ENCODE assay signal across 1 cellular context in genomic region chr1:71080782-71081696, GRCh38.
TF ChIP-seq lines count a peak whose summit lies in the region.

ZRANB2 (minus strand) TSS chr1:71081035; CDS start chr1:71080995, 40 bp downstream.

TF ChIP-seq in HepG2, 621 proteins besides CTCF, POLR2A, EP300 and RAD21 (continued from another document):
- TF ChIP-seq GTF2F1 (IDR thresholded peaks at IDR 0.05; ENCODE audit: low read length) (peak; percentile 39; the same call in 1 of the 2 replicates), HOXA5 (CRISPR knock-in tag; IDR thresholded peaks at IDR 0.05) (no peak), KLF6 (CRISPR knock-in tag; IDR thresholded peaks at IDR 0.05) (0 out of 2 replicates have a peak, but pooled peaks have one; percentile 31), ELF3 (CRISPR knock-in tag; IDR thresholded peaks at IDR 0.05) (peak; percentile 95), SOX6 (IDR thresholded peaks at IDR 0.05) (no peak), SOX6 (CRISPR knock-in tag; IDR thresholded peaks at IDR 0.05) (no peak; the same call in none of the 2 replicates), MYC (CRISPR knock-in tag; IDR thresholded peaks at IDR 0.05; ENCODE audit: borderline replicate concordance) (peak; percentile 39; the same call in 1 of the 2 replicates), ZNF644 (CRISPR knock-in tag; IDR thresholded peaks at IDR 0.05; ENCODE audit: low read depth) (no peak), HOXA3 (CRISPR knock-in tag; IDR thresholded peaks at IDR 0.05) (peak; percentile 65), HMGXB4 (CRISPR knock-in tag; IDR thresholded peaks at IDR 0.05; ENCODE audit: borderline replicate concordance in 1 of 2, low read depth in 1 of 2) (peak; percentile 81 to 82), CREM (IDR thresholded peaks at IDR 0.05) (peak; percentile 76), CREM (CRISPR knock-in tag; IDR thresholded peaks at IDR 0.05) (no peak), MTF1 (CRISPR knock-in tag; IDR thresholded peaks at IDR 0.05) (no peak), EHMT2 (IDR thresholded peaks at IDR 0.05; ENCODE audit: borderline replicate concordance, low read depth, low read length) (peak; percentile 71; the same call in 1 of the 2 replicates), KLF12 (CRISPR knock-in tag; IDR thresholded peaks at IDR 0.05; ENCODE audit: borderline replicate concordance) (peak; percentile 80; the same call in 1 of the 2 replicates), CHD4 (IDR thresholded peaks at IDR 0.05; ENCODE audit: borderline replicate concordance, low read length) (no peak), ATF1 (CRISPR knock-in tag; IDR thresholded peaks at IDR 0.05) (peak; percentile 74), DMAP1 (CRISPR knock-in tag; IDR thresholded peaks at IDR 0.05) (peak; percentile 86), KDM3A (CRISPR knock-in tag; IDR thresholded peaks at IDR 0.05; ENCODE audit: low read depth) (peak; percentile 69; the same call in 1 of the 2 replicates), HDAC1 (CRISPR knock-in tag; IDR thresholded peaks at IDR 0.05) (peak; percentile 77; the same call in 1 of the 2 replicates), ZNF350 (CRISPR knock-in tag; IDR thresholded peaks at IDR 0.05; ENCODE audit: borderline replicate concordance, low read depth) (peak; percentile 56; the same call in 1 of the 2 replicates), SP2 (CRISPR knock-in tag; IDR thresholded peaks at IDR 0.05) (peak; percentile 27; the same call in 1 of the 2 replicates), ZNF224 (CRISPR knock-in tag; IDR thresholded peaks at IDR 0.05) (no peak), NPAS2 (CRISPR knock-in tag; IDR thresholded peaks at IDR 0.05; ENCODE audit: borderline replicate concordance) (no peak), KDM6A (CRISPR knock-in tag; IDR thresholded peaks at IDR 0.05; ENCODE audit: low read depth) (no peak), ARID5B (CRISPR knock-in tag; IDR thresholded peaks at IDR 0.05) (peak; percentile 47; the same call in 1 of the 2 replicates), GTF3A (CRISPR knock-in tag; conservative IDR thresholded peaks at IDR 0.05) (no peak), TFAP4 (IDR thresholded peaks at IDR 0.05; ENCODE audit: borderline replicate concordance, low read depth) (peak; percentile 14; the same call in 1 of the 2 replicates), ZNF839 (CRISPR knock-in tag; IDR thresholded peaks at IDR 0.05; ENCODE audit: borderline replicate concordance) (no peak)
- TF ChIP-seq, protein P1, sequence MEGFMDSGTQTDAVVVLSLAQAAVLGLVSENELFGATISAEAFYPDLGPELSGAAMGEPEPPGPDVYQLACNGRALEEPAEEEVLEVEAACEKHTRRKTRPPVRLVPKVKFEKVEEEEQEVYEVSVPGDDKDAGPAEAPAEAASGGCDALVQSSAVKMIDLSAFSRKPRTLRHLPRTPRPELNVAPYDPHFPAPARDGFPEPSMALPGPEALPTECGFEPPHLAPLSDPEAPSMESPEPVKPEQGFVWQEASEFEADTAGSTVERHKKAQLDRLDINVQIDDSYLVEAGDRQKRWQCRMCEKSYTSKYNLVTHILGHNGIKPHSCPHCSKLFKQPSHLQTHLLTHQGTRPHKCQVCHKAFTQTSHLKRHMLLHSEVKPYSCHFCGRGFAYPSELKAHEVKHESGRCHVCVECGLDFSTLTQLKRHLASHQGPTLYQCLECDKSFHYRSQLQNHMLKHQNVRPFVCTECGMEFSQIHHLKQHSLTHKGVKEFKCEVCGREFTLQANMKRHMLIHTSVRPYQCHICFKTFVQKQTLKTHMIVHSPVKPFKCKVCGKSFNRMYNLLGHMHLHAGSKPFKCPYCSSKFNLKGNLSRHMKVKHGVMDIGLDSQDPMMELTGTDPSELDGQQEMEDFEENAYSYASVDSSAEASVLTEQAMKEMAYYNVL (CRISPR knock-in tag; IDR thresholded peaks at IDR 0.05; ENCODE audit: borderline replicate concordance): no peak
- TF ChIP-seq, protein P2, sequence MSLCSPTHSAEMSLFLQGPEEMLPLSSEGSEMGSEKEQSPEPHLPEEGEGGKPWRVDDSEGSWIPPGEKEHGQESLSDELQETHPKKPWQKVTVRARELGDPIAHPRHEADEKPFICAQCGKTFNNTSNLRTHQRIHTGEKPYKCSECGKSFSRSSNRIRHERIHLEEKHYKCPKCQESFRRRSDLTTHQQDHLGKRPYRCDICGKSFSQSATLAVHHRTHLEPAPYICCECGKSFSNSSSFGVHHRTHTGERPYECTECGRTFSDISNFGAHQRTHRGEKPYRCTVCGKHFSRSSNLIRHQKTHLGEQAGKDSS (CRISPR knock-in tag; IDR thresholded peaks at IDR 0.05; ENCODE audit: borderline replicate concordance, low read depth): no peak
- TF ChIP-seq, protein P3, sequence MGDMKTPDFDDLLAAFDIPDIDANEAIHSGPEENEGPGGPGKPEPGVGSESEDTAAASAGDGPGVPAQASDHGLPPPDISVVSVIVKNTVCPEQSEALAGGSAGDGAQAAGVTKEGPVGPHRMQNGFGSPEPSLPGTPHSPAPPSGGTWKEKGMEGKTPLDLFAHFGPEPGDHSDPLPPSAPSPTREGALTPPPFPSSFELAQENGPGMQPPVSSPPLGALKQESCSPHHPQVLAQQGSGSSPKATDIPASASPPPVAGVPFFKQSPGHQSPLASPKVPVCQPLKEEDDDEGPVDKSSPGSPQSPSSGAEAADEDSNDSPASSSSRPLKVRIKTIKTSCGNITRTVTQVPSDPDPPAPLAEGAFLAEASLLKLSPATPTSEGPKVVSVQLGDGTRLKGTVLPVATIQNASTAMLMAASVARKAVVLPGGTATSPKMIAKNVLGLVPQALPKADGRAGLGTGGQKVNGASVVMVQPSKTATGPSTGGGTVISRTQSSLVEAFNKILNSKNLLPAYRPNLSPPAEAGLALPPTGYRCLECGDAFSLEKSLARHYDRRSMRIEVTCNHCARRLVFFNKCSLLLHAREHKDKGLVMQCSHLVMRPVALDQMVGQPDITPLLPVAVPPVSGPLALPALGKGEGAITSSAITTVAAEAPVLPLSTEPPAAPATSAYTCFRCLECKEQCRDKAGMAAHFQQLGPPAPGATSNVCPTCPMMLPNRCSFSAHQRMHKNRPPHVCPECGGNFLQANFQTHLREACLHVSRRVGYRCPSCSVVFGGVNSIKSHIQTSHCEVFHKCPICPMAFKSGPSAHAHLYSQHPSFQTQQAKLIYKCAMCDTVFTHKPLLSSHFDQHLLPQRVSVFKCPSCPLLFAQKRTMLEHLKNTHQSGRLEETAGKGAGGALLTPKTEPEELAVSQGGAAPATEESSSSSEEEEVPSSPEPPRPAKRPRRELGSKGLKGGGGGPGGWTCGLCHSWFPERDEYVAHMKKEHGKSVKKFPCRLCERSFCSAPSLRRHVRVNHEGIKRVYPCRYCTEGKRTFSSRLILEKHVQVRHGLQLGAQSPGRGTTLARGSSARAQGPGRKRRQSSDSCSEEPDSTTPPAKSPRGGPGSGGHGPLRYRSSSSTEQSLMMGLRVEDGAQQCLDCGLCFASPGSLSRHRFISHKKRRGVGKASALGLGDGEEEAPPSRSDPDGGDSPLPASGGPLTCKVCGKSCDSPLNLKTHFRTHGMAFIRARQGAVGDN (CRISPR knock-in tag; IDR thresholded peaks at IDR 0.05): peak; percentile 50
- TF ChIP-seq, protein P4, sequence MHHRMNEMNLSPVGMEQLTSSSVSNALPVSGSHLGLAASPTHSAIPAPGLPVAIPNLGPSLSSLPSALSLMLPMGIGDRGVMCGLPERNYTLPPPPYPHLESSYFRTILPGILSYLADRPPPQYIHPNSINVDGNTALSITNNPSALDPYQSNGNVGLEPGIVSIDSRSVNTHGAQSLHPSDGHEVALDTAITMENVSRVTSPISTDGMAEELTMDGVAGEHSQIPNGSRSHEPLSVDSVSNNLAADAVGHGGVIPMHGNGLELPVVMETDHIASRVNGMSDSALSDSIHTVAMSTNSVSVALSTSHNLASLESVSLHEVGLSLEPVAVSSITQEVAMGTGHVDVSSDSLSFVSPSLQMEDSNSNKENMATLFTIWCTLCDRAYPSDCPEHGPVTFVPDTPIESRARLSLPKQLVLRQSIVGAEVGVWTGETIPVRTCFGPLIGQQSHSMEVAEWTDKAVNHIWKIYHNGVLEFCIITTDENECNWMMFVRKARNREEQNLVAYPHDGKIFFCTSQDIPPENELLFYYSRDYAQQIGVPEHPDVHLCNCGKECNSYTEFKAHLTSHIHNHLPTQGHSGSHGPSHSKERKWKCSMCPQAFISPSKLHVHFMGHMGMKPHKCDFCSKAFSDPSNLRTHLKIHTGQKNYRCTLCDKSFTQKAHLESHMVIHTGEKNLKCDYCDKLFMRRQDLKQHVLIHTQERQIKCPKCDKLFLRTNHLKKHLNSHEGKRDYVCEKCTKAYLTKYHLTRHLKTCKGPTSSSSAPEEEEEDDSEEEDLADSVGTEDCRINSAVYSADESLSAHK (CRISPR knock-in tag; IDR thresholded peaks at IDR 0.05; ENCODE audit: borderline replicate concordance): no peak
- TF ChIP-seq, protein P5, sequence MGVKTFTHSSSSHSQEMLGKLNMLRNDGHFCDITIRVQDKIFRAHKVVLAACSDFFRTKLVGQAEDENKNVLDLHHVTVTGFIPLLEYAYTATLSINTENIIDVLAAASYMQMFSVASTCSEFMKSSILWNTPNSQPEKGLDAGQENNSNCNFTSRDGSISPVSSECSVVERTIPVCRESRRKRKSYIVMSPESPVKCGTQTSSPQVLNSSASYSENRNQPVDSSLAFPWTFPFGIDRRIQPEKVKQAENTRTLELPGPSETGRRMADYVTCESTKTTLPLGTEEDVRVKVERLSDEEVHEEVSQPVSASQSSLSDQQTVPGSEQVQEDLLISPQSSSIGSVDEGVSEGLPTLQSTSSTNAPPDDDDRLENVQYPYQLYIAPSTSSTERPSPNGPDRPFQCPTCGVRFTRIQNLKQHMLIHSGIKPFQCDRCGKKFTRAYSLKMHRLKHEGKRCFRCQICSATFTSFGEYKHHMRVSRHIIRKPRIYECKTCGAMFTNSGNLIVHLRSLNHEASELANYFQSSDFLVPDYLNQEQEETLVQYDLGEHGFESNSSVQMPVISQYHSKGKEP (CRISPR knock-in tag; IDR thresholded peaks at IDR 0.05): no peak
TF ChIP-seq in HepG2: peak in this region for 134.
